ENCODE assay signal across 18 cellular contexts in the genomic region with DNA sequence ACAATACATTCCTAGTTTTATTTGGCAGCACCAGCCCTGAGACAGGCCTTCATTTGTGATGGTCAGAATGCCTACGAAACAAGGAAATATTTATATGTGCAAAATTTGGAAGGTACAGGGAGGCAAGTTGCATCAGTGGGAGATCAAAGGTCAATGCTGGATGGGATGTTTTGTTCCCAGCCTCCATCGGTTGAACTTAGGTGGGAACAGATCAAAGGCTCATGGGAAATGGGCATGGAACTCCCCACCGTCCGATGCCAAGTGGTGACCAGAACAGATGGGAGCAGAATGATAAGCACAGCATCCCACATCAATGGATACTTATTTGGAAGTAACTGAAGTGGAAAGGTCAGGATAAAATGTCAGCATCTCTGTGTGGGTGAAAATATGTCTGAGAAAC.
DNase-seq lines count a peak whose midpoint lies in the region; FAIRE-seq and TF ChIP-seq lines count a peak whose summit lies in the region.
"Had no signal": no experiment of that assay in that cellular context is flagged by ENCODE, and none has a peak within 500 bp of the region (broad histone marks: within the 10 kb centered on the region; RNA-seq: fewer than 3 reads in every experiment).

No MANE protein-coding gene starts in this region.

- H3K9me3 ChIP-seq in trophoblast cell (ENCODE audit: insufficient read depth, low read depth, low read length) (peaks cover 3% of the 10 kb centered on the region), small intestine (ENCODE audit: control insufficient read depth, low read depth) (no peaks in the 10 kb centered on the region)
- H3K9me3 ChIP-seq: BLaER1 had no signal

- H4K12ac ChIP-seq in trophoblast cell (ENCODE audit: low read depth, low read length): no peak overlapping the region

- H3K27ac ChIP-seq in trophoblast cell (ENCODE audit: low read depth, low read length) (no peak overlapping the region), small intestine (ENCODE audit: low read depth in 1 of 2, low read length in 1 of 2) (no peak overlapping the region)
- H3K27ac ChIP-seq: BLaER1, HL-60 had no signal

- H3K27me3 Mint-ChIP-seq in activated CD4-positive, alpha-beta memory T cell treated with anti-CD3 and anti-CD28 coated beads for 36 hours: peaks cover 4% of the 10 kb centered on the region
- no peaks in the 10 kb centered on the region for H3K27me3 Mint-ChIP-seq in activated CD4-positive, alpha-beta memory T cell treated with anti-CD3 and anti-CD28 coated beads, Interleukin-2, amount 10 ng/mL, durations not matched to agents 7 days and 5 days

- no peak overlapping the region for H3K4ac ChIP-seq in trophoblast cell (ENCODE audit: low read depth, low read length)

- H2BK5ac ChIP-seq in trophoblast cell (ENCODE audit: low read depth, low read length, poor library complexity): no peak overlapping the region

- H3K27me3 ChIP-seq in bronchial epithelial cell (ENCODE audit: control insufficient read depth, insufficient read depth, low read length) (no peaks in the 10 kb centered on the region), trophoblast cell (ENCODE audit: insufficient read depth, low read length) (no peaks in the 10 kb centered on the region), small intestine (ENCODE audit: control insufficient read depth in 2 of 2, insufficient read depth in 2 of 2, low read length in 2 of 2) (no peaks in the 10 kb centered on the region)
- H3K27me3 ChIP-seq: BLaER1 had no signal

- H3K36me3 ChIP-seq in bronchial epithelial cell (ENCODE audit: control insufficient read depth, insufficient read depth, low read length) (no peaks in the 10 kb centered on the region), trophoblast cell (ENCODE audit: control insufficient read depth in 1 of 2, insufficient read depth in 2 of 2, low read length in 2 of 2) (peaks cover 0 to 1% of the 10 kb centered on the region in 2 experiments), small intestine (ENCODE audit: control insufficient read depth in 2 of 2, insufficient read depth in 2 of 2, low read length in 2 of 2) (no peaks in the 10 kb centered on the region)
- H3K36me3 ChIP-seq: BLaER1 had no signal

- no peak overlapping the region for H3K4me2 ChIP-seq in trophoblast cell (ENCODE audit: low read length)
- H3K4me2 ChIP-seq: BLaER1 had no signal

- no peaks in the 10 kb centered on the region for H3K79me1 ChIP-seq in trophoblast cell (ENCODE audit: low read length)

- CTCF ChIA-PET in activated CD4-positive, alpha-beta memory T cell treated with anti-CD3 and anti-CD28 coated beads for 36 hours (lab: Charles Lee): interaction anchor here (2.5 kb wide), 1 partner anchor 9 kb away, joined by 14 read pairs; no protein-coding TSS in a partner anchor
- CTCF ChIA-PET in activated CD4-positive, alpha-beta memory T cell treated with anti-CD3 and anti-CD28 coated beads, Interleukin-2, amount 10 ng/mL, durations not matched to agents 7 days and 5 days (lab: Charles Lee): no interaction called here

- H2AFZ ChIP-seq in trophoblast cell (ENCODE audit: insufficient read depth, low read length, poor library complexity): peak overlapping the region; percentile 63

- no peak for DNase-seq in activated CD4-positive, alpha-beta memory T cell treated with anti-CD3 and anti-CD28 coated beads for 36 hours
- DNase-seq in activated CD4-positive, alpha-beta memory T cell treated with anti-CD3 and anti-CD28 coated beads, Interleukin-2, amount 10 ng/mL, durations not matched to agents 7 days and 5 days: no peak
- no peak for DNase-seq in bronchial epithelial cell (ENCODE audit: low read depth)
- DNase-seq in trophoblast cell: no peak
- DNase-seq in small intestine: no peak
- DNase-seq in DMS53 (lab: John Stamatoyannopoulos, UW): no peak
- no peak for DNase-seq in NCI-H2029 treated with DMSO at 0.1 percent for 48 hours (lab: John Stamatoyannopoulos, UW)
- DNase-seq: 8988T; CD4-positive, alpha-beta memory T cell; DMS153; DMS79 treated with DMSO at 0.1 percent for 48 hours; GF-D8; GOT3; H7; HFFc6 had no signal

- no peak overlapping the region for H3K4me3 ChIP-seq in bronchial epithelial cell (ENCODE audit: low read depth, low read length)
- H3K4me3 ChIP-seq in trophoblast cell (ENCODE audit: low read depth, low read length): no peak overlapping the region
- H3K4me3 ChIP-seq in small intestine (ENCODE audit: low read depth in 1 of 2, low read length in 2 of 2): no peak overlapping the region
- H3K4me3 ChIP-seq: BLaER1 had no signal

- no peak overlapping the region for H3K14ac ChIP-seq in trophoblast cell (ENCODE audit: low read length)

- H3K4me3 Mint-ChIP-seq in activated CD4-positive, alpha-beta memory T cell treated with anti-CD3 and anti-CD28 coated beads for 36 hours: no peak overlapping the region
- H3K4me3 Mint-ChIP-seq in activated CD4-positive, alpha-beta memory T cell treated with anti-CD3 and anti-CD28 coated beads, Interleukin-2, amount 10 ng/mL, durations not matched to agents 7 days and 5 days: no peak overlapping the region
- H3K4me3 Mint-ChIP-seq: CD14-positive monocyte; CD4-positive, alpha-beta memory T cell; HFFc6 had no signal

- no peaks in the 10 kb centered on the region for H3K79me2 ChIP-seq in trophoblast cell (ENCODE audit: control insufficient read depth, insufficient read depth, low read length, poor library complexity)

- no peak for TF ChIP-seq CTCF in bronchial epithelial cell (IDR thresholded peaks at IDR 0.05; ENCODE audit: insufficient read depth, low read length, severe bottlenecking)

- no peak overlapping the region for H3K9ac ChIP-seq in trophoblast cell (ENCODE audit: low read length)
- H3K9ac ChIP-seq: BLaER1 had no signal

- no peak overlapping the region for H2AK5ac ChIP-seq in trophoblast cell (ENCODE audit: low read length)

- H4K8ac ChIP-seq in trophoblast cell (ENCODE audit: low read depth, low read length): no peak overlapping the region

- intact Hi-C loops in activated CD4-positive, alpha-beta memory T cell treated with anti-CD3 and anti-CD28 coated beads for 36 hours (cut with micrococcal nuclease): no loop called here

- H2BK120ac ChIP-seq in trophoblast cell (ENCODE audit: insufficient read depth, low read length, poor library complexity): no peak overlapping the region

- H3K18ac ChIP-seq in trophoblast cell (ENCODE audit: low read length): no peak overlapping the region

- H3K27ac Mint-ChIP-seq in activated CD4-positive, alpha-beta memory T cell treated with anti-CD3 and anti-CD28 coated beads for 36 hours: peak overlapping the region; percentile 84
- H3K27ac Mint-ChIP-seq in activated CD4-positive, alpha-beta memory T cell treated with anti-CD3 and anti-CD28 coated beads, Interleukin-2, amount 10 ng/mL, durations not matched to agents 7 days and 5 days: no peak overlapping the region
- H3K27ac Mint-ChIP-seq: CD14-positive monocyte; CD4-positive, alpha-beta memory T cell; HFFc6 had no signal

- FAIRE-seq in bronchial epithelial cell (lab: Jason Lieb, UNC) (peak; percentile 64), small intestine (lab: Jason Lieb, UNC) (no peak)

- no peaks in the 10 kb centered on the region for H3K9me3 Mint-ChIP-seq in activated CD4-positive, alpha-beta memory T cell treated with anti-CD3 and anti-CD28 coated beads for 36 hours
- H3K9me3 Mint-ChIP-seq in activated CD4-positive, alpha-beta memory T cell treated with anti-CD3 and anti-CD28 coated beads, Interleukin-2, amount 10 ng/mL, durations not matched to agents 7 days and 5 days: peaks cover 5% of the 10 kb centered on the region
- H3K9me3 Mint-ChIP-seq: CD4-positive, alpha-beta memory T cell; HFFc6 had no signal

- H2BK12ac ChIP-seq in trophoblast cell (ENCODE audit: low read length): no peak overlapping the region

- H3K4me1 Mint-ChIP-seq in activated CD4-positive, alpha-beta memory T cell treated with anti-CD3 and anti-CD28 coated beads for 36 hours (ENCODE audit: low read depth): peaks cover 45% of the 10 kb centered on the region
- peaks cover 30% of the 10 kb centered on the region for H3K4me1 Mint-ChIP-seq in activated CD4-positive, alpha-beta memory T cell treated with anti-CD3 and anti-CD28 coated beads, Interleukin-2, amount 10 ng/mL, durations not matched to agents 7 days and 5 days

- H4K91ac ChIP-seq in trophoblast cell (ENCODE audit: low read depth, low read length): no peak overlapping the region

- no peaks in the 10 kb centered on the region for H3K36me3 Mint-ChIP-seq in activated CD4-positive, alpha-beta memory T cell treated with anti-CD3 and anti-CD28 coated beads for 36 hours
- peaks cover 4% of the 10 kb centered on the region for H3K36me3 Mint-ChIP-seq in activated CD4-positive, alpha-beta memory T cell treated with anti-CD3 and anti-CD28 coated beads, Interleukin-2, amount 10 ng/mL, durations not matched to agents 7 days and 5 days (ENCODE audit: low read depth)
- H3K36me3 Mint-ChIP-seq: CD14-positive monocyte; CD4-positive, alpha-beta memory T cell had no signal

- POLR2A ChIA-PET in activated CD4-positive, alpha-beta memory T cell treated with anti-CD3 and anti-CD28 coated beads for 36 hours (lab: Charles Lee): interaction anchor here (2.7 kb wide), 1 partner anchor 10 kb away, joined by 16 read pairs; no protein-coding TSS in a partner anchor
- POLR2A ChIA-PET in activated CD4-positive, alpha-beta memory T cell treated with anti-CD3 and anti-CD28 coated beads, Interleukin-2, amount 10 ng/mL, durations not matched to agents 7 days and 5 days (lab: Charles Lee): interaction anchor here (1.3 kb wide), 1 partner anchor 8 kb away, joined by 3 read pairs; no protein-coding TSS in a partner anchor

- H3K4me1 ChIP-seq in trophoblast cell (ENCODE audit: control insufficient read depth in 1 of 2, insufficient read depth in 2 of 2, low read length in 2 of 2) (no peaks in the 10 kb centered on the region), small intestine (ENCODE audit: control insufficient read depth in 2 of 2, insufficient read depth in 1 of 2, low read depth in 1 of 2, low read length in 1 of 2) (peaks cover 5 to 10% of the 10 kb centered on the region in 2 donors)

- no CpG with 5 or more reads among the region's 4 CpGs for WGBS in trophoblast cell (ENCODE audit: extremely low coverage, insufficient coverage, insufficient read length)
- WGBS in small intestine, 3 donors: 46 to 62% (median 59%) methylated on average over 4 of the region's 4 CpGs

- no peak overlapping the region for H3K23ac ChIP-seq in trophoblast cell (ENCODE audit: low read length)
